ENCODE assay signal across 10 cellular contexts in genomic region chr17:44820631-44821196, GRCh38. TPM values are rescaled to one million over a fixed set of nuclear protein-coding genes. Genes with fewer than 3 reads are reported as not detected.
DNase-seq lines count a peak whose midpoint lies in the region; ATAC-seq and TF ChIP-seq lines count a peak whose summit lies in the region.
"Had no signal": no experiment of that assay in that cellular context is flagged by ENCODE, and none has a peak within 500 bp of the region (broad histone marks: within the 10 kb centered on the region; RNA-seq: fewer than 3 reads in every experiment).

No MANE protein-coding gene starts in this region.

- DNase-seq in right atrium auricular region (ENCODE audit: low spot score) = no peak
- no peak for DNase-seq in cardiac septum (ENCODE audit: low spot score)
- peak; percentile 94 for DNase-seq in NCI-H748 treated with DMSO at 0.1 percent for 48 hours (lab: John Stamatoyannopoulos, UW)
- peak; percentile 91 for DNase-seq in fibroblast of mammary gland (ENCODE audit: low read depth)
- peak in 1 of 2 donors; percentile 44 for DNase-seq in uterus
- DNase-seq in spleen = no peak
- no peak for DNase-seq in CD1c-positive myeloid dendritic cell (ENCODE audit: extremely low spot score)
- DNase-seq: activated B cell treated with CpG ODN at 0.5 μM for 24 hours had no signal

- H3K36me3 ChIP-seq in right atrium auricular region = no peaks in the 10 kb centered on the region
- H3K36me3 ChIP-seq in uterus = no peaks in the 10 kb centered on the region
- no peaks in the 10 kb centered on the region for H3K36me3 ChIP-seq in spleen

- 72 to 81% (median 74%) methylated on average over 7 of the region's 7 CpGs for WGBS in spleen, 5 donors

- H3K4me3 ChIP-seq in right atrium auricular region (no peak overlapping the region), fibroblast of mammary gland (ENCODE audit: control insufficient read depth, low read depth, low read length) (peak overlapping the region; percentile 7), uterus (no peak overlapping the region), spleen (no peak overlapping the region)
- H3K4me3 ChIP-seq: BLaER1 treated with 17β-estradiol and CSF1 and Interleukin-3, amounts not matched to agents 10 nM and 100 nM had no signal

- H3K9me3 ChIP-seq in right atrium auricular region (no peaks in the 10 kb centered on the region), uterus (no peaks in the 10 kb centered on the region), spleen (no peaks in the 10 kb centered on the region)
- H3K9me3 ChIP-seq: BLaER1 treated with 17β-estradiol and CSF1 and Interleukin-3, amounts not matched to agents 10 nM and 100 nM had no signal

- H3K27me3 ChIP-seq in right atrium auricular region (no peaks in the 10 kb centered on the region), uterus (no peaks in the 10 kb centered on the region), spleen (replicated peaks in 1 of 7) (peaks cover 0 to 78% (median 13%) of the 10 kb centered on the region in 7 donors)
- H3K27me3 ChIP-seq: BLaER1 treated with 17β-estradiol and CSF1 and Interleukin-3, amounts not matched to agents 10 nM and 100 nM had no signal

- TF ChIP-seq CTCF in right atrium auricular region (IDR thresholded peaks at IDR 0.05) = no peak
- no peak for TF ChIP-seq CTCF in fibroblast of mammary gland (conservative IDR thresholded peaks at IDR 0.05; ENCODE audit: control insufficient read depth, insufficient read depth, low read depth, low read length)
- TF ChIP-seq CTCF in uterus (IDR thresholded peaks at IDR 0.05) = no peak
- TF ChIP-seq CTCF in spleen (IDR thresholded peaks at IDR 0.05 in 8 of 11, conservative IDR thresholded peaks at IDR 0.05 in 3 of 11) = no peak

- TF ChIP-seq POLR2A in uterus (IDR thresholded peaks at IDR 0.05) (no peak), spleen (IDR thresholded peaks at IDR 0.05) (no peak)

- ATAC-seq in HG02678 (IDR thresholded peaks at IDR 0.05; ENCODE audit: unreplicated experiment) = no peak

- peak overlapping the region; percentile 60 to 79 for H3K27ac ChIP-seq in right atrium auricular region
- peak overlapping the region; percentile 67 to 98 for H3K27ac ChIP-seq in uterus
- no peak overlapping the region for H3K27ac ChIP-seq in spleen
- H3K27ac ChIP-seq: BLaER1 treated with 17β-estradiol and CSF1 and Interleukin-3, amounts not matched to agents 10 nM and 100 nM had no signal

- H3K4me1 ChIP-seq in right atrium auricular region = peaks cover 0 to 19% of the 10 kb centered on the region in 2 donors
- no peaks in the 10 kb centered on the region for H3K4me1 ChIP-seq in uterus
- no peaks in the 10 kb centered on the region for H3K4me1 ChIP-seq in spleen

- intact Hi-C loops in cardiac septum (cut with DNase I) = no loop called here
- intact Hi-C loops in uterus (cut with DNase I; ENCODE audit: low total_unique reads) = no loop called here
- intact Hi-C loops in spleen (cut with DNase I; ENCODE audit: low total_unique reads) = no loop called here

RNA-seq across cellular contexts. Expression of gene GJC1, which starts 9.4 kb away (rescaled TPM):
- 10 to 100 TPM; 25.8 to 41.8 TPM for total RNA-seq in right atrium auricular region
- total RNA-seq in cardiac septum = 32.0 TPM
- 10 to 100 TPM; 10.6 to 79.4 (median 50.2) TPM for total RNA-seq in uterus
- 1 to 10 TPM in 4 of 7 donors, under 1 TPM in 3; 0.43 to 1.8 (median 1.1) TPM for total RNA-seq in spleen
- polyA plus RNA-seq in spleen = under 1 TPM; 0.41 to 0.86 (median 0.80) TPM

RNA-seq across cellular contexts. Expression of gene HIGD1B, which starts 27.0 kb away (rescaled TPM):
- 10 to 100 TPM in 1 of 2 donors, not detected in 1; 19.0 TPM for total RNA-seq in right atrium auricular region
- 10.3 TPM for total RNA-seq in cardiac septum
- total RNA-seq in uterus = 1 to 10 TPM in 2 of 4 donors, not detected in 2; 2.7 to 8.8 TPM
- total RNA-seq in spleen = not detected
- 1 to 10 TPM in 1 of 3 donors, under 1 TPM in 1, not detected in 1; 0.38 to 1.7 TPM for polyA plus RNA-seq in spleen
- total RNA-seq: activated B cell treated with CpG ODN at 0.5 μM for 24 hours had no signal

Comparison
In these comparisons a context has a peak if more than half of its experiments do, and no peak if none do; other contexts are left out.
1. DNase-seq: peak in NCI-H748 treated with DMSO at 0.1 percent for 48 hours (single experiment) and fibroblast of mammary gland (single experiment); none in right atrium auricular region (single experiment), cardiac septum (single experiment), spleen (single experiment) and CD1c-positive myeloid dendritic cell (single experiment).
2. H3K27ac ChIP-seq: peak in right atrium auricular region (2 of 2) and uterus (2 of 2); none in spleen (0 of 8).
3. RNA of gene GJC1, which starts 9.4 kb away (total RNA-seq): 10.6 to 79.4 TPM in uterus, 25.8 to 41.8 TPM in right atrium auricular region and 32.0 TPM in cardiac septum (single experiment); 0.43 to 1.8 TPM in spleen; every median in the first group is over 4 times any median in the second.